In genomic region chr13:43083750-43084149, GRCh38 we compare ENCODE assay signal across 4 cellular contexts.
TF ChIP-seq lines count a peak whose summit lies in the region.

No MANE protein-coding gene starts in this region.

TF ChIP-seq in HepG2, 621 proteins besides CTCF, POLR2A, EP300 and RAD21:
- TF ChIP-seq MAFF (IDR thresholded peaks at IDR 0.05; ENCODE audit: low read depth, low read length), result peak; percentile 90
- TF ChIP-seq MAFK (conservative IDR thresholded peaks at IDR 0.05 in 1 of 2, IDR thresholded peaks at IDR 0.05 in 1 of 2; ENCODE audit: low read length in 2 of 2), result peak; percentile 82 to 93
- TF ChIP-seq GZF1 (CRISPR knock-in tag; IDR thresholded peaks at IDR 0.05), result no peak

TF ChIP-seq in IMR-90, 13 proteins besides CTCF, POLR2A, EP300 and RAD21:
- TF ChIP-seq USF2 (IDR thresholded peaks at IDR 0.05; ENCODE audit: low read depth, low read length), result no peak
- no peak for TF ChIP-seq RFX5 (IDR thresholded peaks at IDR 0.05; ENCODE audit: low read depth, low read length)
- TF ChIP-seq MAFK (IDR thresholded peaks at IDR 0.05; ENCODE audit: low read depth, low read length), result peak; percentile 93
- TF ChIP-seq CHD1 (IDR thresholded peaks at IDR 0.05; ENCODE audit: low read depth, low read length), result no peak
- no peak for TF ChIP-seq MAZ (IDR thresholded peaks at IDR 0.05; ENCODE audit: borderline replicate concordance, low read depth, low read length)
- no peak for TF ChIP-seq MXI1 (IDR thresholded peaks at IDR 0.05; ENCODE audit: borderline replicate concordance, low read depth, low read length)
- TF ChIP-seq RCOR1 (IDR thresholded peaks at IDR 0.05; ENCODE audit: insufficient replicate concordance, low read length), result no peak
- no peak for TF ChIP-seq ELK1 (IDR thresholded peaks at IDR 0.05; ENCODE audit: borderline replicate concordance, low read depth, low read length)

TF ChIP-seq in H1, 55 proteins besides CTCF, POLR2A, EP300 and RAD21:
- TF ChIP-seq TAF1 (IDR thresholded peaks at IDR 0.05; ENCODE audit: low read depth, low read length) (no peak), MAFK (IDR thresholded peaks at IDR 0.05; ENCODE audit: low read depth, low read length) (peak; percentile 51; the same call in 1 of the 2 replicates)
TF ChIP-seq in H1: peak in this region for 1.

TF ChIP-seq in SK-N-SH, 30 proteins besides CTCF, POLR2A, EP300 and RAD21:
- TF ChIP-seq ELF1 (IDR thresholded peaks at IDR 0.05) (no peak), IRF3 (IDR thresholded peaks at IDR 0.05; ENCODE audit: low read depth, low read length) (no peak), USF2 (IDR thresholded peaks at IDR 0.05; ENCODE audit: borderline replicate concordance, low read depth, low read length) (no peak), RCOR1 (IDR thresholded peaks at IDR 0.05; ENCODE audit: low read length) (no peak), FOXJ3 (CRISPR knock-in tag; IDR thresholded peaks at IDR 0.05) (no peak), POLR2AphosphoS5 (IDR thresholded peaks at IDR 0.05; ENCODE audit: low read depth, low read length) (no peak), MXI1 (IDR thresholded peaks at IDR 0.05; ENCODE audit: low read depth, low read length) (no peak), MEF2A (IDR thresholded peaks at IDR 0.05; ENCODE audit: borderline replicate concordance, low read depth) (no peak), SIN3A (IDR thresholded peaks at IDR 0.05; ENCODE audit: borderline replicate concordance, low read depth, low read length) (no peak), RXRA (IDR thresholded peaks at IDR 0.05; ENCODE audit: borderline replicate concordance, low read depth) (no peak), TCF12 (IDR thresholded peaks at IDR 0.05) (no peak), JUND (IDR thresholded peaks at IDR 0.05) (no peak), MAX (IDR thresholded peaks at IDR 0.05; ENCODE audit: low read depth) (no peak), NFIC (IDR thresholded peaks at IDR 0.05; ENCODE audit: borderline replicate concordance) (no peak), REST (IDR thresholded peaks at IDR 0.05; ENCODE audit: low read depth, low read length) (no peak), CHD2 (IDR thresholded peaks at IDR 0.05; ENCODE audit: low read length, partially characterized antibody) (no peak), SMC3 (IDR thresholded peaks at IDR 0.05; ENCODE audit: low read depth, low read length) (no peak), EZH2phosphoT487 (IDR thresholded peaks at IDR 0.05; ENCODE audit: borderline replicate concordance, low read depth) (no peak), FOSL2 (IDR thresholded peaks at IDR 0.05; ENCODE audit: borderline replicate concordance, low read depth) (no peak), USF1 (IDR thresholded peaks at IDR 0.05; ENCODE audit: borderline replicate concordance, low read depth) (no peak)
